Comparison of ENCODE assay signal across 8 cellular contexts in the genomic region with DNA sequence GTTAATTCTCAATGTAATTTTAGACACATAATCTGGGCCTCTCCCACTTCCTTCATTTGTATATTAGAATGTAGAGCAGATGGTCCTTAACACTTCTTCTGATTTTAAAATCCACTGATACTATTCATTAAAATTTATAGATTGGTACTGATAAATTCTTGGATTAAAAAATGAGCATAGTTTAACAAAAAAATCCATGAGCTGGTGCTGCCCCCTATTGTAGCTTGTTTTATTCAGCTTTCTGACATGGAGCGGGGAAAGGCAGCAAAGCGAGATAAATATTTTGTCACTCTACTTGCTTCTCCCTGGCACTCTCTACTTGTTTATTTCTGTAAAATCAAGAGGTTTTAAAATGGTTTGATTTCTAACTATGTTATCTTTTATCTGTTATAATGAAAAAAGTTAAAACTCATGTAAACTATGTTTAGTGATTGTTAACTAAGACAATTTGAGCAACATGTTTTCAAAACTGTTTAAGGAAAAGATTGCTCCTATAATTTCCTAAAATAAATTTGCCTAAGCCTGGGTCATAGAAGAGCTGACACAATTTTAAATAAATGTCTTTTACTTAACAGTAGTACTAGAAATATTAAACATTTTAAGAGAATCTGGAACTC. TPM values are rescaled to one million over a fixed set of nuclear protein-coding genes. Genes with fewer than 3 reads are reported as not detected.
DNase-seq lines count a peak whose midpoint lies in the region; ATAC-seq and TF ChIP-seq lines count a peak whose summit lies in the region.

No MANE protein-coding gene starts in this region.

- H3K27me3 ChIP-seq in brain microvascular endothelial cell (replicated peaks) (no peaks in the 10 kb centered on the region), lung (ENCODE audit: control insufficient read depth, insufficient read depth) (no peaks in the 10 kb centered on the region)

- TF ChIP-seq CTCF in brain microvascular endothelial cell (IDR thresholded peaks at IDR 0.05; ENCODE audit: low read depth, low read length, missing control alignments), result peak; percentile 69
- peak; percentile 19 for TF ChIP-seq CTCF in lung (IDR thresholded peaks at IDR 0.05; ENCODE audit: control extremely low read depth, extremely low read depth)

- no peaks in the 10 kb centered on the region for H3K9me3 ChIP-seq in lung (ENCODE audit: control insufficient read depth in 2 of 2, insufficient read depth in 1 of 2, low read length in 1 of 2)

- 35 to 83% methylated on average over 2 of the region's 2 CpGs for WGBS in lung, 2 donors

- H3K4me3 ChIP-seq in brain microvascular endothelial cell (ENCODE audit: low read depth, low read length) (no peak overlapping the region), lung (no peak overlapping the region)

- peak; percentile 23 for DNase-seq in Daoy (ENCODE audit: low read depth)
- DNase-seq in NCI-H1092 (lab: John Stamatoyannopoulos, UW), result peak; percentile 0
- peak; percentile 40 for DNase-seq in brain microvascular endothelial cell
- DNase-seq in lung (ENCODE audit: low spot score), result no peak
- no peak for DNase-seq in NK-92 (lab: John Stamatoyannopoulos, UW; ENCODE audit: unreplicated experiment)
- DNase-seq in NCI-H1930 (lab: John Stamatoyannopoulos, UW), result no peak

- ATAC-seq in lung (ENCODE audit: insufficient read depth, low FRiP score) (no peak), HG02970 (IDR thresholded peaks at IDR 0.05; ENCODE audit: low FRiP score, unreplicated experiment) (no peak), HG03108 (IDR thresholded peaks at IDR 0.05; ENCODE audit: unreplicated experiment) (no peak)

- H3K27ac ChIP-seq in brain microvascular endothelial cell, result no peak overlapping the region
- no peak overlapping the region for H3K27ac ChIP-seq in lung (ENCODE audit: low read depth in 1 of 2, low read length in 1 of 2)

- in situ Hi-C loops in brain microvascular endothelial cell (cut with HindIII; ENCODE audit: low pct_ligation_motif_present, low sequenced_read_pairs), result no loop called here

- no peaks in the 10 kb centered on the region for H3K36me3 ChIP-seq in brain microvascular endothelial cell (replicated peaks)
- no peaks in the 10 kb centered on the region for H3K36me3 ChIP-seq in lung (ENCODE audit: control insufficient read depth in 2 of 2, insufficient read depth in 2 of 2, low read length in 2 of 2)

- no peaks in the 10 kb centered on the region for H3K4me1 ChIP-seq in lung (ENCODE audit: control insufficient read depth in 2 of 2, insufficient read depth in 2 of 2, low read length in 2 of 2)

RNA-seq across cellular contexts. Expression of a gene that starts 26.5 kb away (rescaled TPM):
- 80.5 and 89.4 TPM in 2 replicates for total RNA-seq in Daoy (2014; rRNA removed; shearing (Covaris generic))
- total RNA-seq in lung, result 10 to 100 TPM; 24.7 to 73.9 TPM
- 10 to 100 TPM; 17.8 to 20.7 TPM for polyA plus RNA-seq in lung

Comparison
In these comparisons a context has a peak if more than half of its experiments do, and no peak if none do; other contexts are left out.
1. DNase-seq: peak in Daoy (single experiment), NCI-H1092 (single experiment) and brain microvascular endothelial cell (single experiment); none in lung (single experiment), NK-92 (single experiment) and NCI-H1930 (0 of 2).